ENCODE assay signal across 28 cellular contexts in genomic region chr4:60366661-60367060, GRCh38.
"Had no signal": no experiment of that assay in that cellular context is flagged by ENCODE, and none has a peak within 500 bp of the region (broad histone marks: within the 10 kb centered on the region; RNA-seq: fewer than 3 reads in every experiment).

No MANE protein-coding gene starts in this region.

- H3K9me3 Mint-ChIP-seq: neural crest cell had no signal

- H3K27me3 Mint-ChIP-seq: naive B cell; natural killer cell treated with Interleukin-12 subunit alpha and Interleukin-12 subunit beta and Interleukin-15 and Interleukin-18, amount 100 ng/mL, for 72 hours had no signal

- ATAC-seq: foreskin keratinocyte; gastroesophageal sphincter; left colon; left ventricle myocardium superior; lower lobe of right lung; natural killer cell treated with Interleukin-12 subunit alpha and Interleukin-12 subunit beta and Interleukin-15 and Interleukin-18, amount 100 ng/mL, for 72 hours; right cardiac atrium; stimulated activated effector memory CD8-positive, alpha-beta T cell treated with anti-CD3 and anti-CD28 coated beads, Interleukin-12 subunit alpha, Interleukin-12 subunit beta, amount 100 ng/mL, for 72 hours; stimulated activated naive CD8-positive, alpha-beta T cell treated with anti-CD3 and anti-CD28 coated beads, Interleukin-15, Interleukin-2, amounts not matched to agents 100 U/mL and 50 U/mL, for 24 hours; upper lobe of right lung had no signal

- H3K4me1 Mint-ChIP-seq: immature natural killer cell; naive B cell; neural crest cell; stimulated activated effector memory CD8-positive, alpha-beta T cell treated with anti-CD3 and anti-CD28 coated beads, Interleukin-12 subunit alpha, Interleukin-12 subunit beta, amount 100 ng/mL, for 72 hours had no signal

- H3K27ac Mint-ChIP-seq: immature natural killer cell; naive B cell; natural killer cell treated with Interleukin-12 subunit alpha and Interleukin-12 subunit beta and Interleukin-15 and Interleukin-18, amount 100 ng/mL, for 72 hours; stimulated activated effector memory CD8-positive, alpha-beta T cell treated with anti-CD3 and anti-CD28 coated beads, Interleukin-12 subunit alpha, Interleukin-12 subunit beta, amount 100 ng/mL, for 72 hours had no signal

- H3K27ac ChIP-seq: coronary artery, esophagus muscularis mucosa, foreskin keratinocyte, gastroesophageal sphincter, lower lobe of right lung, prostate gland, sigmoid colon, thoracic aorta, tibial nerve, upper lobe of right lung, uterus had no signal

- DNase-seq: dermis blood vessel endothelial cell; effector memory CD4-positive, alpha-beta T cell; foreskin keratinocyte; glutamatergic neuron; immature natural killer cell; islet precursor cell; kidney glomerular epithelial cell; left colon; left ventricle myocardium superior; lower lobe of right lung; naive B cell; right cardiac atrium; sigmoid colon; stimulated activated CD4-positive, alpha-beta T cell treated with anti-CD3 and anti-CD28 coated beads, Interleukin-2, amount 100 ng/mL, for 24 hours; stimulated activated CD4-positive, alpha-beta T cell treated with anti-CD3 and anti-CD28 coated beads, Interleukin-4, amount 100 ng/mL, for 24 hours; stimulated activated naive CD8-positive, alpha-beta T cell treated with anti-CD3 and anti-CD28 coated beads, Interleukin-15, Interleukin-2, amounts not matched to agents 100 U/mL and 50 U/mL, for 24 hours; substantia nigra; upper lobe of right lung; uterus had no signal

- H3K36me3 Mint-ChIP-seq: immature natural killer cell; naive B cell; stimulated activated effector memory CD8-positive, alpha-beta T cell treated with anti-CD3 and anti-CD28 coated beads, Interleukin-12 subunit alpha, Interleukin-12 subunit beta, amount 100 ng/mL, for 72 hours had no signal

- H3K4me3 Mint-ChIP-seq: immature natural killer cell; naive B cell; natural killer cell treated with Interleukin-12 subunit alpha and Interleukin-12 subunit beta and Interleukin-15 and Interleukin-18, amount 100 ng/mL, for 72 hours; neural crest cell; stimulated activated effector memory CD8-positive, alpha-beta T cell treated with anti-CD3 and anti-CD28 coated beads, Interleukin-12 subunit alpha, Interleukin-12 subunit beta, amount 100 ng/mL, for 72 hours had no signal
